In the genomic region with DNA sequence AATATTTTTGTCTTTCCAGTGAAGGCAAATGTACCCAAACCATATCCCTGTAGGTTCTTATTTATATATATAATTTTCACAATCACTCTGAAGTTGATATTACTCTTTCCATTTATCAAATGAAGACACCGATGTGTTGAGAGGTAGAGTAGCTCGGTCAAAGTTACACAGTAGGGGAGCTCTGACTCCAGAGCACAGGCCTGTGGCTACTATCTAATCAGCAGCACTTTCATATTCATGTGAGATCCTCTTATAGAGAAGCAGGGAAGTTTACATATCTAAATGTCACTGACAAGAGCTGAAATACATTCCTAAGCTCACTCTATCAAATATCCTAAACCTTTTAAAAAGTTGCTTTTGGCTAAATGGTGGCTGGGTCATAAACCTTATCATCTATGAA, we compare ENCODE assay signal across 1 cellular context.
TF ChIP-seq lines count a peak whose summit lies in the region.

No MANE protein-coding gene starts in this region.

TF ChIP-seq in WTC11, 78 proteins besides CTCF, POLR2A, EP300 and RAD21 (continued from another document):
- TF ChIP-seq, protein P1, sequence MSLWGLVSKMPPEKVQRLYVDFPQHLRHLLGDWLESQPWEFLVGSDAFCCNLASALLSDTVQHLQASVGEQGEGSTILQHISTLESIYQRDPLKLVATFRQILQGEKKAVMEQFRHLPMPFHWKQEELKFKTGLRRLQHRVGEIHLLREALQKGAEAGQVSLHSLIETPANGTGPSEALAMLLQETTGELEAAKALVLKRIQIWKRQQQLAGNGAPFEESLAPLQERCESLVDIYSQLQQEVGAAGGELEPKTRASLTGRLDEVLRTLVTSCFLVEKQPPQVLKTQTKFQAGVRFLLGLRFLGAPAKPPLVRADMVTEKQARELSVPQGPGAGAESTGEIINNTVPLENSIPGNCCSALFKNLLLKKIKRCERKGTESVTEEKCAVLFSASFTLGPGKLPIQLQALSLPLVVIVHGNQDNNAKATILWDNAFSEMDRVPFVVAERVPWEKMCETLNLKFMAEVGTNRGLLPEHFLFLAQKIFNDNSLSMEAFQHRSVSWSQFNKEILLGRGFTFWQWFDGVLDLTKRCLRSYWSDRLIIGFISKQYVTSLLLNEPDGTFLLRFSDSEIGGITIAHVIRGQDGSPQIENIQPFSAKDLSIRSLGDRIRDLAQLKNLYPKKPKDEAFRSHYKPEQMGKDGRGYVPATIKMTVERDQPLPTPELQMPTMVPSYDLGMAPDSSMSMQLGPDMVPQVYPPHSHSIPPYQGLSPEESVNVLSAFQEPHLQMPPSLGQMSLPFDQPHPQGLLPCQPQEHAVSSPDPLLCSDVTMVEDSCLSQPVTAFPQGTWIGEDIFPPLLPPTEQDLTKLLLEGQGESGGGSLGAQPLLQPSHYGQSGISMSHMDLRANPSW (CRISPR knock-in tag; conservative IDR thresholded peaks at IDR 0.05; ENCODE audit: low read depth): no peak
- TF ChIP-seq PRRX2 (CRISPR knock-in tag; IDR thresholded peaks at IDR 0.05) (no peak), NR3C1 (CRISPR knock-in tag; conservative IDR thresholded peaks at IDR 0.05; ENCODE audit: low read depth) (no peak), ETV6 (CRISPR knock-in tag; IDR thresholded peaks at IDR 0.05) (no peak), SMAD3 (CRISPR knock-in tag; IDR thresholded peaks at IDR 0.05; ENCODE audit: borderline replicate concordance) (no peak)
- TF ChIP-seq, protein P2, sequence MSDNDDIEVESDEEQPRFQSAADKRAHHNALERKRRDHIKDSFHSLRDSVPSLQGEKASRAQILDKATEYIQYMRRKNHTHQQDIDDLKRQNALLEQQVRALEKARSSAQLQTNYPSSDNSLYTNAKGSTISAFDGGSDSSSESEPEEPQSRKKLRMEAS (CRISPR knock-in tag; IDR thresholded peaks at IDR 0.05): no peak
- TF ChIP-seq, protein P3, sequence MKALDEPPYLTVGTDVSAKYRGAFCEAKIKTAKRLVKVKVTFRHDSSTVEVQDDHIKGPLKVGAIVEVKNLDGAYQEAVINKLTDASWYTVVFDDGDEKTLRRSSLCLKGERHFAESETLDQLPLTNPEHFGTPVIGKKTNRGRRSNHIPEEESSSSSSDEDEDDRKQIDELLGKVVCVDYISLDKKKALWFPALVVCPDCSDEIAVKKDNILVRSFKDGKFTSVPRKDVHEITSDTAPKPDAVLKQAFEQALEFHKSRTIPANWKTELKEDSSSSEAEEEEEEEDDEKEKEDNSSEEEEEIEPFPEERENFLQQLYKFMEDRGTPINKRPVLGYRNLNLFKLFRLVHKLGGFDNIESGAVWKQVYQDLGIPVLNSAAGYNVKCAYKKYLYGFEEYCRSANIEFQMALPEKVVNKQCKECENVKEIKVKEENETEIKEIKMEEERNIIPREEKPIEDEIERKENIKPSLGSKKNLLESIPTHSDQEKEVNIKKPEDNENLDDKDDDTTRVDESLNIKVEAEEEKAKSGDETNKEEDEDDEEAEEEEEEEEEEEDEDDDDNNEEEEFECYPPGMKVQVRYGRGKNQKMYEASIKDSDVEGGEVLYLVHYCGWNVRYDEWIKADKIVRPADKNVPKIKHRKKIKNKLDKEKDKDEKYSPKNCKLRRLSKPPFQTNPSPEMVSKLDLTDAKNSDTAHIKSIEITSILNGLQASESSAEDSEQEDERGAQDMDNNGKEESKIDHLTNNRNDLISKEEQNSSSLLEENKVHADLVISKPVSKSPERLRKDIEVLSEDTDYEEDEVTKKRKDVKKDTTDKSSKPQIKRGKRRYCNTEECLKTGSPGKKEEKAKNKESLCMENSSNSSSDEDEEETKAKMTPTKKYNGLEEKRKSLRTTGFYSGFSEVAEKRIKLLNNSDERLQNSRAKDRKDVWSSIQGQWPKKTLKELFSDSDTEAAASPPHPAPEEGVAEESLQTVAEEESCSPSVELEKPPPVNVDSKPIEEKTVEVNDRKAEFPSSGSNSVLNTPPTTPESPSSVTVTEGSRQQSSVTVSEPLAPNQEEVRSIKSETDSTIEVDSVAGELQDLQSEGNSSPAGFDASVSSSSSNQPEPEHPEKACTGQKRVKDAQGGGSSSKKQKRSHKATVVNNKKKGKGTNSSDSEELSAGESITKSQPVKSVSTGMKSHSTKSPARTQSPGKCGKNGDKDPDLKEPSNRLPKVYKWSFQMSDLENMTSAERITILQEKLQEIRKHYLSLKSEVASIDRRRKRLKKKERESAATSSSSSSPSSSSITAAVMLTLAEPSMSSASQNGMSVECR (CRISPR knock-in tag; IDR thresholded peaks at IDR 0.05; ENCODE audit: borderline replicate concordance): no peak
